ENCODE assay signal across 21 cellular contexts in the genomic region with DNA sequence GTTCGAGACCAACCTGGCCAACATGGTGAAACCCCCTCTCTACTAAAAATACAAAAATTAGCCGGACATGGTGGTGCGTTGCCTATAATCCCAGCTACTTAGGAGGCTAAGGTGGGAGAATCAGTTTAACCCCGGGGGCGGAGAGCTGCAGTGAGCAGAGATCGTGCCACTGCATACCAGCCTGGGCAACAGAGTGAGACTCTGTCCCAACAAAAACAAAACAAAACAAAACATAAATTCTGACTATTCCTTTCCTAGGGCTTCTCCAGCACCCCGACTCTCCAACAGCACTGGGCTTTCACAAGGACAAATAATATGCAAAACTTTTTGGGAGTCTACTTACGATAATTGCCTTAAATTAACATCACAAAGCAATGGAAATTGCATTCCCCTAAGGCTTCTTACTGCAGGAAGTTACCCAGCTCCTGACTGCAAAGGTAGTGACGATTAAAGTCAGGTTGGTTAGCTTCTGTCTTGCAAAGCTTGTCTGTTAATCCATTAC. TPM values are rescaled to one million over a fixed set of nuclear protein-coding genes. Genes with fewer than 3 reads are reported as not detected.
DNase-seq lines count a peak whose midpoint lies in the region; ATAC-seq, FAIRE-seq and TF ChIP-seq lines count a peak whose summit lies in the region.
"Had no signal": no experiment of that assay in that cellular context is flagged by ENCODE, and none has a peak within 500 bp of the region (broad histone marks: within the 10 kb centered on the region; RNA-seq: fewer than 3 reads in every experiment).

No MANE protein-coding gene starts in this region.

- H3K9me3 Mint-ChIP-seq in WTC11, result no peaks in the 10 kb centered on the region
- H3K9me3 Mint-ChIP-seq: CD4-positive, alpha-beta T cell had no signal

- peaks cover 22% of the 10 kb centered on the region for H3K4me1 ChIP-seq in ES-I3 (ENCODE audit: insufficient read depth, low read length)
- H3K4me1 ChIP-seq in HUES48 (ENCODE audit: control insufficient read depth, insufficient read depth, low read length), result peaks cover 30% of the 10 kb centered on the region

- H3K4me1 Mint-ChIP-seq in WTC11, result peaks cover 55% of the 10 kb centered on the region

- peak overlapping the region; percentile 51 for H3K4me3 ChIP-seq in HUES48 (ENCODE audit: low read depth, low read length)
- H3K4me3 ChIP-seq: K562 had no signal

- no peak for TF ChIP-seq CTCF in WTC11 (IDR thresholded peaks at IDR 0.05)

- CTCF ChIA-PET in WTC11 (lab: Charles Lee), result interaction anchor here (0.7 to 3.8 kb wide), 10 partner anchors 13 to 160 kb away, joined by 3 to 25 read pairs (median 6); a partner anchor contains a TSS

- peak; percentile 74 for ATAC-seq in WTC11
- ATAC-seq: K562, PC-3, T-helper 17 cell had no signal

- H3K27ac ChIP-seq in HUES48 (ENCODE audit: low read depth, low read length), result peak overlapping the region; percentile 91

- H3K27ac Mint-ChIP-seq in WTC11, result peak overlapping the region; percentile 99
- H3K27ac Mint-ChIP-seq: CD4-positive, alpha-beta T cell; T-helper 17 cell had no signal

- peaks cover 2% of the 10 kb centered on the region; the same call in 1 of the 2 replicates for H3K36me3 Mint-ChIP-seq in WTC11

- POLR2A ChIA-PET in WTC11 (lab: Charles Lee), result interaction anchor here (0.5 to 4.6 kb wide), 14 partner anchors 15 to 117 kb away, joined by 3 to 32 read pairs (median 4); a partner anchor contains a TSS

- DNase-seq in WTC11 (ENCODE audit: low spot score) (peak; percentile 29), iPS-NIHi11 (ENCODE audit: low spot score) (peak; percentile 68), NCI-H510A (lab: John Stamatoyannopoulos, UW) (no peak), T-helper 2 cell (no peak), HTR-8/SVneo (ENCODE audit: insufficient read length, low spot score) (no peak), SIG-M5 (lab: John Stamatoyannopoulos, UW) (no peak)
- DNase-seq: AML-193; Calu3; CD4-positive, alpha-beta T cell; HCEC 1CT; NCI-H187; NCI-H524 treated with DMSO at 0.1 percent for 48 hours; NK-92 treated with Interleukin-12 subunit alpha and Interleukin-12 subunit beta, amount 100 ng/mL, for 24 hours; PC-3; T-helper 17 cell had no signal

- peak overlapping the region; percentile 75 for H3K4me3 Mint-ChIP-seq in WTC11
- H3K4me3 Mint-ChIP-seq: CD4-positive, alpha-beta T cell; T-helper 17 cell had no signal

- no peaks in the 10 kb centered on the region for H3K9me3 ChIP-seq in ES-I3 (ENCODE audit: control insufficient read depth, insufficient read depth, low read length)
- H3K9me3 ChIP-seq in HUES48 (ENCODE audit: control insufficient read depth, insufficient read depth, low read length), result no peaks in the 10 kb centered on the region

- H3K9ac ChIP-seq in ES-I3 (ENCODE audit: low read depth, low read length) (peak overlapping the region; percentile 52), HUES48 (ENCODE audit: low read depth, low read length) (peak overlapping the region; percentile 40; the same call in 1 of the 2 replicates)

- H3K27me3 Mint-ChIP-seq in WTC11 (ENCODE audit: low read depth), result no peaks in the 10 kb centered on the region
- H3K27me3 Mint-ChIP-seq: CD4-positive, alpha-beta T cell; T-helper 17 cell had no signal

- H3K27me3 ChIP-seq in HUES48 (ENCODE audit: control insufficient read depth, insufficient read depth, low read length), result no peaks in the 10 kb centered on the region

- FAIRE-seq in HTR-8/SVneo (lab: Jason Lieb, UNC), result no peak
- FAIRE-seq: G401.6, GM12891, GM19239, K562 had no signal

- H3K36me3 ChIP-seq in ES-I3 (ENCODE audit: insufficient read depth, low read length), result no peaks in the 10 kb centered on the region
- no peaks in the 10 kb centered on the region for H3K36me3 ChIP-seq in HUES48 (ENCODE audit: control insufficient read depth, insufficient read depth, low read length)

TF ChIP-seq in WTC11, 78 proteins besides CTCF, POLR2A, EP300 and RAD21 (continues in another document):
- peak; percentile 98 for TF ChIP-seq FOXP1 (CRISPR knock-in tag; IDR thresholded peaks at IDR 0.05; ENCODE audit: borderline replicate concordance)
- TF ChIP-seq, protein P1, sequence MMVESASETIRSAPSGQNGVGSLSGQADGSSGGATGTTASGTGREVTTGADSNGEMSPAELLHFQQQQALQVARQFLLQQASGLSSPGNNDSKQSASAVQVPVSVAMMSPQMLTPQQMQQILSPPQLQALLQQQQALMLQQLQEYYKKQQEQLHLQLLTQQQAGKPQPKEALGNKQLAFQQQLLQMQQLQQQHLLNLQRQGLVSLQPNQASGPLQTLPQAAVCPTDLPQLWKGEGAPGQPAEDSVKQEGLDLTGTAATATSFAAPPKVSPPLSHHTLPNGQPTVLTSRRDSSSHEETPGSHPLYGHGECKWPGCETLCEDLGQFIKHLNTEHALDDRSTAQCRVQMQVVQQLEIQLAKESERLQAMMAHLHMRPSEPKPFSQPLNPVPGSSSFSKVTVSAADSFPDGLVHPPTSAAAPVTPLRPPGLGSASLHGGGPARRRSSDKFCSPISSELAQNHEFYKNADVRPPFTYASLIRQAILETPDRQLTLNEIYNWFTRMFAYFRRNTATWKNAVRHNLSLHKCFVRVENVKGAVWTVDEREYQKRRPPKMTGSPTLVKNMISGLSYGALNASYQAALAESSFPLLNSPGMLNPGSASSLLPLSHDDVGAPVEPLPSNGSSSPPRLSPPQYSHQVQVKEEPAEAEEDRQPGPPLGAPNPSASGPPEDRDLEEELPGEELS (CRISPR knock-in tag; IDR thresholded peaks at IDR 0.05), result peak; percentile 94; the same call in 1 of the 2 replicates
- 0 out of 2 replicates have a peak, but pooled peaks have one; percentile 62 for TF ChIP-seq GTF2I (CRISPR knock-in tag; conservative IDR thresholded peaks at IDR 0.05)
- TF ChIP-seq, protein P2, sequence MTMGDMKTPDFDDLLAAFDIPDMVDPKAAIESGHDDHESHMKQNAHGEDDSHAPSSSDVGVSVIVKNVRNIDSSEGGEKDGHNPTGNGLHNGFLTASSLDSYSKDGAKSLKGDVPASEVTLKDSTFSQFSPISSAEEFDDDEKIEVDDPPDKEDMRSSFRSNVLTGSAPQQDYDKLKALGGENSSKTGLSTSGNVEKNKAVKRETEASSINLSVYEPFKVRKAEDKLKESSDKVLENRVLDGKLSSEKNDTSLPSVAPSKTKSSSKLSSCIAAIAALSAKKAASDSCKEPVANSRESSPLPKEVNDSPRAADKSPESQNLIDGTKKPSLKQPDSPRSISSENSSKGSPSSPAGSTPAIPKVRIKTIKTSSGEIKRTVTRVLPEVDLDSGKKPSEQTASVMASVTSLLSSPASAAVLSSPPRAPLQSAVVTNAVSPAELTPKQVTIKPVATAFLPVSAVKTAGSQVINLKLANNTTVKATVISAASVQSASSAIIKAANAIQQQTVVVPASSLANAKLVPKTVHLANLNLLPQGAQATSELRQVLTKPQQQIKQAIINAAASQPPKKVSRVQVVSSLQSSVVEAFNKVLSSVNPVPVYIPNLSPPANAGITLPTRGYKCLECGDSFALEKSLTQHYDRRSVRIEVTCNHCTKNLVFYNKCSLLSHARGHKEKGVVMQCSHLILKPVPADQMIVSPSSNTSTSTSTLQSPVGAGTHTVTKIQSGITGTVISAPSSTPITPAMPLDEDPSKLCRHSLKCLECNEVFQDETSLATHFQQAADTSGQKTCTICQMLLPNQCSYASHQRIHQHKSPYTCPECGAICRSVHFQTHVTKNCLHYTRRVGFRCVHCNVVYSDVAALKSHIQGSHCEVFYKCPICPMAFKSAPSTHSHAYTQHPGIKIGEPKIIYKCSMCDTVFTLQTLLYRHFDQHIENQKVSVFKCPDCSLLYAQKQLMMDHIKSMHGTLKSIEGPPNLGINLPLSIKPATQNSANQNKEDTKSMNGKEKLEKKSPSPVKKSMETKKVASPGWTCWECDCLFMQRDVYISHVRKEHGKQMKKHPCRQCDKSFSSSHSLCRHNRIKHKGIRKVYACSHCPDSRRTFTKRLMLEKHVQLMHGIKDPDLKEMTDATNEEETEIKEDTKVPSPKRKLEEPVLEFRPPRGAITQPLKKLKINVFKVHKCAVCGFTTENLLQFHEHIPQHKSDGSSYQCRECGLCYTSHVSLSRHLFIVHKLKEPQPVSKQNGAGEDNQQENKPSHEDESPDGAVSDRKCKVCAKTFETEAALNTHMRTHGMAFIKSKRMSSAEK (CRISPR knock-in tag; IDR thresholded peaks at IDR 0.05; ENCODE audit: borderline replicate concordance), result no peak
- TF ChIP-seq, protein P3, sequence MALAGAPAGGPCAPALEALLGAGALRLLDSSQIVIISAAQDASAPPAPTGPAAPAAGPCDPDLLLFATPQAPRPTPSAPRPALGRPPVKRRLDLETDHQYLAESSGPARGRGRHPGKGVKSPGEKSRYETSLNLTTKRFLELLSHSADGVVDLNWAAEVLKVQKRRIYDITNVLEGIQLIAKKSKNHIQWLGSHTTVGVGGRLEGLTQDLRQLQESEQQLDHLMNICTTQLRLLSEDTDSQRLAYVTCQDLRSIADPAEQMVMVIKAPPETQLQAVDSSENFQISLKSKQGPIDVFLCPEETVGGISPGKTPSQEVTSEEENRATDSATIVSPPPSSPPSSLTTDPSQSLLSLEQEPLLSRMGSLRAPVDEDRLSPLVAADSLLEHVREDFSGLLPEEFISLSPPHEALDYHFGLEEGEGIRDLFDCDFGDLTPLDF (CRISPR knock-in tag; IDR thresholded peaks at IDR 0.05), result no peak
- TF ChIP-seq ZNF121 (CRISPR knock-in tag; IDR thresholded peaks at IDR 0.05), result peak; percentile 98
- TF ChIP-seq SMAD3 (CRISPR knock-in tag; IDR thresholded peaks at IDR 0.05; ENCODE audit: borderline replicate concordance), result no peak

RNA-seq across cellular contexts. Expression of a gene that starts 15.9 kb away (rescaled TPM):
- 54.3 to 60.7 TPM (median 59.8 TPM) in 3 replicates for total RNA-seq in WTC11 (2021)

RNA-seq across cellular contexts. Expression of a gene that starts 56.2 kb away (rescaled TPM):
- 34.6 to 39.7 TPM (median 39.2 TPM) in 3 replicates for total RNA-seq in WTC11 (2021)

Comparison
In these comparisons a context has a peak if more than half of its experiments do, and no peak if none do; other contexts are left out.
1. DNase-seq: peak in WTC11 (single experiment) and iPS-NIHi11 (single experiment); none in NCI-H510A (single experiment), T-helper 2 cell (0 of 5), HTR-8/SVneo (single experiment) and SIG-M5 (single experiment).